Comparison of ENCODE assay signal across 7 cellular contexts in the genomic region with DNA sequence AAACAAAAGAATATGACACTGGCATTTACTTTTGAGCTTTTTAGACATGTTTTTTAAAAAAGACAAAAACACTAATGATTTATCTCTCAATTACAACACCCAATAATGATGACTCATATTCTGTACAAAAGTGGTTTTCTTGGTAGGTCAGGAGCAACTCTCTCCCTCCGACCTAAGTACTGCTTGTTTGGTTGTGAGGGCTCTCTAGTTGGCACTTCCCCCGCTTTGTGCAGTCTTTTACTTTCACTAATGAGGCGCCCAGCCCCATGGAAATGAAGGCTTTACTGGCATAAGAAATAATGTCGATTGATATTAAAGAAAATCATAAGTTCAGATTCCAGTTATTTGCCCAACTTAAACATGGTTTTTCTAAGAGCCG. TPM values are rescaled to one million over a fixed set of nuclear protein-coding genes. Genes with fewer than 3 reads are reported as not detected.
A peak's percentile ranks its signal among the peaks of the same experiment; 100 is the strongest.
DNase-seq lines count a peak whose midpoint lies in the region; ATAC-seq and TF ChIP-seq lines count a peak whose summit lies in the region.

No MANE protein-coding gene starts in this region.

- no peaks in the 10 kb centered on the region for H3K27me3 Mint-ChIP-seq in progenitor cell of endocrine pancreas

- H3K4me1 ChIP-seq in esophagus squamous epithelium = peaks cover 3 to 25% (median 7%) of the 10 kb centered on the region in 3 donors

- H3K36me3 Mint-ChIP-seq in progenitor cell of endocrine pancreas (ENCODE audit: insufficient read depth) = peaks cover 14% of the 10 kb centered on the region

- no peak for TF ChIP-seq CTCF in esophagus squamous epithelium (IDR thresholded peaks at IDR 0.05)
- no peak for TF ChIP-seq CTCF in progenitor cell of endocrine pancreas (IDR thresholded peaks at IDR 0.05; ENCODE audit: unreplicated experiment)

- no peak for TF ChIP-seq POLR2A in esophagus squamous epithelium (IDR thresholded peaks at IDR 0.05)

- H3K4me3 ChIP-seq in esophagus squamous epithelium = peak overlapping the region; percentile 49 to 89 (median 73)

- no peaks in the 10 kb centered on the region for H3K27me3 ChIP-seq in esophagus squamous epithelium

- H3K4me3 Mint-ChIP-seq in progenitor cell of endocrine pancreas (ENCODE audit: low read depth) = peak overlapping the region; percentile 90

- H3K4me1 Mint-ChIP-seq in progenitor cell of endocrine pancreas (ENCODE audit: low read depth) = peaks cover 13% of the 10 kb centered on the region

- no peaks in the 10 kb centered on the region for H3K9me3 ChIP-seq in esophagus squamous epithelium

- peak; percentile 23 for ATAC-seq in GM21529 (IDR thresholded peaks at IDR 0.05; ENCODE audit: unreplicated experiment)

- 20 to 34% methylated on average over 5 of the region's 5 CpGs for WGBS in esophagus squamous epithelium, 2 donors

- peak overlapping the region in 2 of 4 donors; percentile 89 to 90 for H3K27ac ChIP-seq in esophagus squamous epithelium

- H3K9me3 Mint-ChIP-seq in progenitor cell of endocrine pancreas (ENCODE audit: low read depth) = no peaks in the 10 kb centered on the region

- intact Hi-C loops in esophagus squamous epithelium (cut with DNase I) = no loop called here

- peak overlapping the region; percentile 93 for H3K27ac Mint-ChIP-seq in progenitor cell of endocrine pancreas

- H3K36me3 ChIP-seq in esophagus squamous epithelium = no peaks in the 10 kb centered on the region

- DNase-seq in GM03348 (ENCODE audit: low spot score) = peak; percentile 43
- peak; percentile 72 for DNase-seq in NAMALWA (ENCODE audit: low spot score)
- DNase-seq in activated CD4-positive, alpha-beta T cell treated with anti-CD3 and anti-CD28 coated beads, Interleukin-2, amount 50 U/mL, for 48 hours = peak; percentile 17 to 25
- no peak for DNase-seq in esophagus squamous epithelium (lab: John Stamatoyannopoulos, UW)
- DNase-seq in progenitor cell of endocrine pancreas (ENCODE audit: low spot score, unreplicated experiment) = no peak
- DNase-seq in dedifferentiated amniotic fluid mesenchymal stem cell (ENCODE audit: extremely low spot score) = no peak

RNA-seq across cellular contexts. Expression of gene KPNA5, which starts 1.3 kb away (rescaled TPM):
- total RNA-seq in esophagus squamous epithelium (1 to 10 TPM; 1.1 to 8.2 (median 3.2) TPM), progenitor cell of endocrine pancreas (21.1 and 24.5 TPM in 2 replicates)

RNA-seq across cellular contexts. Expression of gene ZUP1, which starts 13.8 kb away (rescaled TPM):
- total RNA-seq in esophagus squamous epithelium (10 to 100 TPM in 1 of 4 donors, 1 to 10 TPM in 3; 8.3 to 10.2 (median 9.8) TPM), progenitor cell of endocrine pancreas (16.8 and 18.0 TPM in 2 replicates)

Comparison
In these comparisons a context has a peak if more than half of its experiments do, and no peak if none do; other contexts are left out.
1. DNase-seq: peak in GM03348 (single experiment), NAMALWA (single experiment) and activated CD4-positive, alpha-beta T cell treated with anti-CD3 and anti-CD28 coated beads, Interleukin-2, amount 50 U/mL, for 48 hours (2 of 2); none in esophagus squamous epithelium (single experiment), progenitor cell of endocrine pancreas (single experiment) and dedifferentiated amniotic fluid mesenchymal stem cell (single experiment).